Comparison of ENCODE assay signal across 8 cellular contexts in genomic region chr20:21113697-21114096, GRCh38. TPM values are rescaled to one million over a fixed set of nuclear protein-coding genes. Genes with fewer than 3 reads are reported as not detected.
"Had no signal": no experiment of that assay in that cellular context is flagged by ENCODE, and none has a peak within 500 bp of the region (broad histone marks: within the 10 kb centered on the region; RNA-seq: fewer than 3 reads in every experiment).

No MANE protein-coding gene starts in this region.

- FAIRE-seq: G401.6, GM12878, GM12891, GM12892, GM18507, GM19239 had no signal

- ATAC-seq: GM12878 had no signal

- H3K4me3 ChIP-seq: GM12878 had no signal

- DNase-seq: GDM1, GF-D8 had no signal

RNA-seq across cellular contexts. Expression of gene LINC00237, which starts 7.5 kb away (rescaled TPM):
- total RNA-seq: GM12878 had no signal
- polyA plus RNA-seq: GM12878 had no signal
